In the genomic region with DNA sequence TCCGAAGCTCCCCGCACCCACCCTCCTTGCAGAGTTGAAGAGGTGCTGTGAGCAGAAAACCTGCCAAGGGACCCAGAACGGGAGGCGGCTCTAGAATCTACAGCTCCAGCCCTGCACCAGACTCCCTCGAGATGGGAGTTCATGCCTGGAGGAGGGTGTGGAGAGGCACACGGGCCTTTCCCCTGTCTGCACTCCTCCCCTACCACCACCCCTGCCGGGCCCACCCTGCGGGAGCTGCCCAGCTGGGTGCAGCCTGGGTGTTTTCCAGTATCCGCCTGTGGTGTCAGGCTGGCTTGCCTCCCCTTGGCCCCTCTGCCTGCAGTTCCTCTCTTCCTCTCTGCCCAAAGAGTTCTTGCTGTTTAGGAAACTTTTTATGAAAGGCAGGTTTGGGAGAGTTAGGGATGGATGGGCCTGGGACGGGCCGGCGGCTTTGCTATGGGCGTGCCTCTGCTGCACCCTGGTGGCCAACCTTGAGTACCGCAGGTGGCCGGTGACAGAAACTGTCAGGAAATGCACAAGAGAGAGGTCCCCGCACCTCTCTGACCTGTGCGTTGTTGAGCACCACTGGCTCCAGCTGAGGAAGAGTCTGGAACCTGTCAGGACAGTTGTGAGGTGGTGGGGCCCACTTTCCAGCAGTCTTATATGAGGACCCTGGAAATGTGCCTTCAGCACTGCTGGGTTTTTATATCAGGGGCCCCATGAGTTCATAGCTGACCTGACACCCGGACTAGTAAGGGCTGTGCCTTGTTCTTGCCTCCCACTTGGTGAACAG, we compare ENCODE assay signal across 8 cellular contexts.
DNase-seq lines count a peak whose midpoint lies in the region; ATAC-seq, FAIRE-seq and TF ChIP-seq lines count a peak whose summit lies in the region.

No MANE protein-coding gene starts in this region.

- H3K27me3 ChIP-seq in WERI-Rb-1 (ENCODE audit: insufficient read depth, low read depth, severe bottlenecking) (no peaks in the 10 kb centered on the region), breast epithelium (no peaks in the 10 kb centered on the region)

- H3K4me1 ChIP-seq in breast epithelium (peaks cover 4% of the 10 kb centered on the region in 2 donors), kidney (ENCODE audit: control insufficient read depth in 1 of 2, insufficient read depth in 1 of 2, low read depth in 1 of 2, low read length in 2 of 2) (peaks cover 0 to 4% of the 10 kb centered on the region in 2 donors)

- DNase-seq in 8988T (peak; percentile 90), GM13976 (ENCODE audit: low spot score) (peak; percentile 88), NCI-H1694 (lab: John Stamatoyannopoulos, UW) (peak; percentile 60), WERI-Rb-1 (peak; percentile 73), breast epithelium (ENCODE audit: low spot score in 2 of 2) (peak; percentile 63 to 83), kidney (peak; percentile 89)
- peak; percentile 69 for DNase-seq in stimulated activated CD4-positive, alpha-beta T cell treated with anti-CD3 and anti-CD28 coated beads, Interleukin-1b, Interleukin-23, amount 100 ng/mL, for 48 hours

- in situ Hi-C loops in GM13976 (cut with MboI; ENCODE audit: low sequenced_read_pairs, unreplicated experiment), result loop anchor here (10.0 kb wide), 1 partner anchor 170 kb away; no protein-coding TSS in a partner anchor

- ATAC-seq in HG03439 (IDR thresholded peaks at IDR 0.05; ENCODE audit: unreplicated experiment), result no peak

- no peak overlapping the region for H3K9ac ChIP-seq in kidney (ENCODE audit: low read length in 2 of 2)

- TF ChIP-seq POLR2A in breast epithelium (IDR thresholded peaks at IDR 0.05), result no peak

- no peak overlapping the region for H3K4me3 ChIP-seq in WERI-Rb-1 (ENCODE audit: low read depth, low read length)
- no peak overlapping the region for H3K4me3 ChIP-seq in breast epithelium
- H3K4me3 ChIP-seq in kidney (ENCODE audit: low read length in 2 of 2), result no peak overlapping the region

- H3K27ac ChIP-seq in WERI-Rb-1 (0 out of 2 replicates have a peak overlapping the region, but pooled peaks have one; percentile 4), breast epithelium (no peak overlapping the region), kidney (ENCODE audit: low read depth in 2 of 2, low read length in 2 of 2) (no peak overlapping the region)

- FAIRE-seq in kidney (lab: Jason Lieb, UNC), result no peak

- intact Hi-C loops in breast epithelium (cut with DNase I; ENCODE audit: low total_unique reads), result loop anchor here (5.0 kb wide), 1 partner anchor 168 kb away; no protein-coding TSS in a partner anchor
- intact Hi-C loops in kidney (cut with DNase I), result loop anchor here (5.0 kb wide), 1 partner anchor 163 kb away; no protein-coding TSS in a partner anchor

- H3K9me3 ChIP-seq in WERI-Rb-1 (ENCODE audit: severe bottlenecking) (no peaks in the 10 kb centered on the region), breast epithelium (no peaks in the 10 kb centered on the region), kidney (ENCODE audit: control insufficient read depth in 1 of 2, low read length in 2 of 2) (no peaks in the 10 kb centered on the region)

- TF ChIP-seq CTCF in GM13976 (IDR thresholded peaks at IDR 0.05; ENCODE audit: borderline replicate concordance, control extremely low read depth, extremely low read depth, insufficient read depth, missing control alignments), result peak; percentile 73
- TF ChIP-seq CTCF in WERI-Rb-1 (IDR thresholded peaks at IDR 0.05; ENCODE audit: low read depth, low read length), result peak; percentile 94
- peak; percentile 99 to 100 (median 100) for TF ChIP-seq CTCF in breast epithelium (IDR thresholded peaks at IDR 0.05)
- peak; percentile 98 for TF ChIP-seq CTCF in kidney (IDR thresholded peaks at IDR 0.05; ENCODE audit: borderline replicate concordance, extremely low read depth, insufficient read depth)

- H3K36me3 ChIP-seq in WERI-Rb-1 (peaks cover 91% of the 10 kb centered on the region), breast epithelium (peaks cover 3% of the 10 kb centered on the region), kidney (ENCODE audit: control insufficient read depth in 1 of 2, insufficient read depth in 2 of 2, low read length in 2 of 2) (peaks cover 9 to 21% of the 10 kb centered on the region in 2 donors)
